In genomic region chr16:86797700-86798099, GRCh38 we compare ENCODE assay signal across 8 cellular contexts.
"Had no signal": no experiment of that assay in that cellular context is flagged by ENCODE, and none has a peak within 500 bp of the region (broad histone marks: within the 10 kb centered on the region; RNA-seq: fewer than 3 reads in every experiment).

No MANE protein-coding gene starts in this region.

- H3K9me3 Mint-ChIP-seq: GM23338, H9, HFFc6 had no signal

- H3K4me3 Mint-ChIP-seq: GM23338, H9, HFFc6, IgD-negative memory B cell had no signal

- H3K27ac Mint-ChIP-seq: GM23338, H9, HFFc6, IgD-negative memory B cell had no signal

- H3K4me1 Mint-ChIP-seq: IgD-negative memory B cell had no signal

- DNase-seq: H9, HCEC 1CT, HFFc6, KBM-7 had no signal

- ATAC-seq: GM23338, HepG2 had no signal

- H3K4me3 ChIP-seq: GM23338 had no signal

- H3K36me3 Mint-ChIP-seq: IgD-negative memory B cell had no signal

- H3K27ac ChIP-seq: HL-60 had no signal
